17 cellular contexts compared by ENCODE assay signal in the genomic region with DNA sequence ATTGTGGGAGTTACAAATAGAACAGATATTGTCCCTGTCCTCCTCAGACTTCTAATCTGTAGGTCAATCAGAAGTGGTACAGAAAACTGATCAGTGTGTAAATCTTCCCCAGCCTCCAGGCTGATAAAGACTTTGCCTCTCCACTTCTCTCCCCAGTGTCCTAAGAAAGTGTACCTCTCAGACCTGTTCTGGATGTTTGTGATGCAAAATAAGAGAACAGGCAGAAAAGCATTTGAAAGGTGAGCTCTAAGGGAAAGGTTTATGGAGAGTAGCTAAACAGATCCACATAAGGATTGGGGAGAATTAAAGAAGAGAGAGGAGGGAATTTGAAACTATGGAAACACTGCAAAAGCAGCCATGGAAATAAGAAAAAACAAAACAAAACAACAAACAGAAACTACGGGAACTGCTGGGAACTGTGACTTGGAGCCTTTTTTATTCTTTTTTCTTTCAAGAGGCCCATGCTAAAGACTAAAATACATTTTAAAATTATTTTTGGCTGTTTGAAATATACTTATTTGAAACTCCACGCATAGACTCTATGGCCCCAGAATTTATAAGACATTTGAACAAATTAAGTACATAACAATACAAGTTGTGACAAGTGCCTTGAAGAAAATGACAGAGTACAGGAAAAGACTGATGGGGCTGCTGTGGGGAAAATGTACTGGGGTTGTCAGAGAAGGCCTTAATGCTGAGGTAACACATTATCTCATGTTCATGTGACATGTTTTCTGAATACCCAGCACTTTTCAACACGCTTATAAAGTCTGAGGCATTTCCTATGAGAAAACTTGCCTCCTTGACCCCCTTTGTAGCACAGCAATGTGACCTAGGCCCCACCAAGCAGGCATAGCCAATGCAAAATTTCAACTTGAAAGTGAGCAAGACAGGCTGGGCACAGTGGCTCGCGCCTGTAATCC. TPM values are rescaled to one million over a fixed set of nuclear protein-coding genes. Genes with fewer than 3 reads are reported as not detected.
A peak's percentile ranks its signal among the peaks of the same experiment; 100 is the strongest.
DNase-seq lines count a peak whose midpoint lies in the region; ATAC-seq and TF ChIP-seq lines count a peak whose summit lies in the region.
"Had no signal": no experiment of that assay in that cellular context is flagged by ENCODE, and none has a peak within 500 bp of the region (broad histone marks: within the 10 kb centered on the region; RNA-seq: fewer than 3 reads in every experiment).

No MANE protein-coding gene starts in this region.

- no peak overlapping the region for H3K9ac ChIP-seq in mucosa of rectum (ENCODE audit: low read depth in 1 of 2, low read length in 2 of 2)

- H3K4me1 ChIP-seq in mucosa of rectum (ENCODE audit: control insufficient read depth in 2 of 2, insufficient read depth in 2 of 2, low read length in 2 of 2), result no peaks in the 10 kb centered on the region
- no peaks in the 10 kb centered on the region for H3K4me1 ChIP-seq in thyroid gland
- H3K4me1 ChIP-seq: pancreas had no signal

- DNase-seq in stimulated activated naive CD8-positive, alpha-beta T cell treated with anti-CD3 and anti-CD28 coated beads, Interleukin-15, amount 100 ng/mL, for 72 hours, result no peak
- DNase-seq in central memory CD8-positive, alpha-beta T cell (ENCODE audit: low spot score in 2 of 2), result no peak
- no peak for DNase-seq in thyroid gland
- DNase-seq: activated naive CD4-positive, alpha-beta T cell; cortex of kidney; DND-41; KG1; NCI-H1694 treated with DMSO at 0.1 percent for 48 hours; NCI-H82; pancreas; SHP77 had no signal

- no peak overlapping the region for H3K4me3 Mint-ChIP-seq in stimulated activated naive CD8-positive, alpha-beta T cell treated with anti-CD3 and anti-CD28 coated beads, Interleukin-15, Interleukin-2, amounts not matched to agents 100 ng/mL and 50 ng/mL, for 24 hours
- H3K4me3 Mint-ChIP-seq in stimulated activated naive CD8-positive, alpha-beta T cell treated with anti-CD3 and anti-CD28 coated beads, Interleukin-15, amount 100 ng/mL, for 72 hours, result no peak overlapping the region
- no peak overlapping the region for H3K4me3 Mint-ChIP-seq in central memory CD8-positive, alpha-beta T cell

- H3K9me3 ChIP-seq in mucosa of rectum (ENCODE audit: control insufficient read depth in 2 of 2, low read length in 2 of 2) (no peaks in the 10 kb centered on the region), thyroid gland (no peaks in the 10 kb centered on the region)
- H3K9me3 ChIP-seq: pancreas had no signal

- H3K9me3 Mint-ChIP-seq in stimulated activated naive CD8-positive, alpha-beta T cell treated with anti-CD3 and anti-CD28 coated beads, Interleukin-15, Interleukin-2, amounts not matched to agents 100 ng/mL and 50 ng/mL, for 24 hours, result no peaks in the 10 kb centered on the region
- no peaks in the 10 kb centered on the region for H3K9me3 Mint-ChIP-seq in stimulated activated naive CD8-positive, alpha-beta T cell treated with anti-CD3 and anti-CD28 coated beads, Interleukin-15, amount 100 ng/mL, for 72 hours
- H3K9me3 Mint-ChIP-seq in central memory CD8-positive, alpha-beta T cell, result no peaks in the 10 kb centered on the region

- no peaks in the 10 kb centered on the region for H3K27me3 ChIP-seq in mucosa of rectum (ENCODE audit: control insufficient read depth in 2 of 2, insufficient read depth in 2 of 2, low read length in 2 of 2)
- no peaks in the 10 kb centered on the region for H3K27me3 ChIP-seq in thyroid gland
- H3K27me3 ChIP-seq: pancreas had no signal

- no peak for ATAC-seq in stimulated activated naive CD8-positive, alpha-beta T cell treated with anti-CD3 and anti-CD28 coated beads, Interleukin-15, amount 100 ng/mL, for 72 hours
- ATAC-seq in central memory CD8-positive, alpha-beta T cell (replicated peaks; ENCODE audit: extremely low read depth, poor library complexity, severe bottlenecking), result no peak
- ATAC-seq in HG02571 (IDR thresholded peaks at IDR 0.05; ENCODE audit: unreplicated experiment) (no peak), GM19452 (IDR thresholded peaks at IDR 0.05; ENCODE audit: unreplicated experiment) (no peak), HG03097 (IDR thresholded peaks at IDR 0.05; ENCODE audit: low FRiP score, unreplicated experiment) (no peak)
- ATAC-seq: left lobe of liver, pancreas had no signal

- H3K27ac Mint-ChIP-seq in stimulated activated naive CD8-positive, alpha-beta T cell treated with anti-CD3 and anti-CD28 coated beads, Interleukin-15, Interleukin-2, amounts not matched to agents 100 ng/mL and 50 ng/mL, for 24 hours, result peak overlapping the region; percentile 56
- H3K27ac Mint-ChIP-seq in stimulated activated naive CD8-positive, alpha-beta T cell treated with anti-CD3 and anti-CD28 coated beads, Interleukin-15, amount 100 ng/mL, for 72 hours, result peak overlapping the region in 1 of 2 donors; percentile 36
- H3K27ac Mint-ChIP-seq in central memory CD8-positive, alpha-beta T cell (ENCODE audit: low read depth), result peak overlapping the region; percentile 7

- H3K36me3 Mint-ChIP-seq in stimulated activated naive CD8-positive, alpha-beta T cell treated with anti-CD3 and anti-CD28 coated beads, Interleukin-15, Interleukin-2, amounts not matched to agents 100 ng/mL and 50 ng/mL, for 24 hours (ENCODE audit: low read depth), result peaks cover 42% of the 10 kb centered on the region
- peaks cover 29% of the 10 kb centered on the region for H3K36me3 Mint-ChIP-seq in central memory CD8-positive, alpha-beta T cell (ENCODE audit: insufficient read depth)

- TF ChIP-seq POLR2A in thyroid gland (IDR thresholded peaks at IDR 0.05), result no peak

- WGBS in thyroid gland, 2 donors, result 80 to 82% methylated on average over 5 of the region's 5 CpGs

- intact Hi-C loops in thyroid gland (cut with DNase I), result no loop called here

- H3K36me3 ChIP-seq in mucosa of rectum (ENCODE audit: control insufficient read depth in 2 of 2, insufficient read depth in 2 of 2, low read length in 2 of 2), result peaks cover 0 to 9% of the 10 kb centered on the region in 2 donors
- H3K36me3 ChIP-seq in thyroid gland, result no peaks in the 10 kb centered on the region

- H3K27me3 Mint-ChIP-seq in stimulated activated naive CD8-positive, alpha-beta T cell treated with anti-CD3 and anti-CD28 coated beads, Interleukin-15, Interleukin-2, amounts not matched to agents 100 ng/mL and 50 ng/mL, for 24 hours, result no peaks in the 10 kb centered on the region
- no peaks in the 10 kb centered on the region for H3K27me3 Mint-ChIP-seq in stimulated activated naive CD8-positive, alpha-beta T cell treated with anti-CD3 and anti-CD28 coated beads, Interleukin-15, amount 100 ng/mL, for 72 hours
- H3K27me3 Mint-ChIP-seq in central memory CD8-positive, alpha-beta T cell, result no peaks in the 10 kb centered on the region

- peaks cover 57% of the 10 kb centered on the region for H3K4me1 Mint-ChIP-seq in stimulated activated naive CD8-positive, alpha-beta T cell treated with anti-CD3 and anti-CD28 coated beads, Interleukin-15, Interleukin-2, amounts not matched to agents 100 ng/mL and 50 ng/mL, for 24 hours (ENCODE audit: low read depth)
- peaks cover 50% of the 10 kb centered on the region for H3K4me1 Mint-ChIP-seq in stimulated activated naive CD8-positive, alpha-beta T cell treated with anti-CD3 and anti-CD28 coated beads, Interleukin-15, amount 100 ng/mL, for 72 hours
- peaks cover 2% of the 10 kb centered on the region for H3K4me1 Mint-ChIP-seq in central memory CD8-positive, alpha-beta T cell

- H3K4me3 ChIP-seq in mucosa of rectum (ENCODE audit: low read length in 2 of 2) (no peak overlapping the region), thyroid gland (replicated peaks in 1 of 3) (no peak overlapping the region)
- H3K4me3 ChIP-seq: pancreas had no signal

- TF ChIP-seq CTCF in thyroid gland (IDR thresholded peaks at IDR 0.05), result no peak

- peak overlapping the region; percentile 11 to 13 for H3K27ac ChIP-seq in mucosa of rectum (ENCODE audit: low read depth in 2 of 2, low read length in 2 of 2)
- no peak overlapping the region for H3K27ac ChIP-seq in thyroid gland
- H3K27ac ChIP-seq: pancreas had no signal

RNA-seq across cellular contexts. Expression of a gene that starts 51.2 kb away (rescaled TPM):
- 1 to 10 TPM; 3.1 to 5.9 (median 4.0) TPM for total RNA-seq in thyroid gland

Comparison
In these comparisons a context has a peak if more than half of its experiments do, and no peak if none do; other contexts are left out.
1. H3K27ac ChIP-seq: peak in mucosa of rectum (2 of 2); none in thyroid gland (0 of 3).